In genomic region chr6:100344761-100345160, GRCh38 we compare ENCODE assay signal across 23 cellular contexts.
DNase-seq lines count a peak whose midpoint lies in the region; ATAC-seq and TF ChIP-seq lines count a peak whose summit lies in the region.
"Had no signal": no experiment of that assay in that cellular context is flagged by ENCODE, and none has a peak within 500 bp of the region (broad histone marks: within the 10 kb centered on the region; RNA-seq: fewer than 3 reads in every experiment).

No MANE protein-coding gene starts in this region.

- H3K36me3 ChIP-seq in RWPE2 (ENCODE audit: low read depth): no peaks in the 10 kb centered on the region
- H3K36me3 ChIP-seq in skeletal muscle satellite cell (ENCODE audit: insufficient read depth, low read length): no peaks in the 10 kb centered on the region
- no peaks in the 10 kb centered on the region for H3K36me3 ChIP-seq in colonic mucosa
- H3K36me3 ChIP-seq in heart right ventricle: no peaks in the 10 kb centered on the region
- H3K36me3 ChIP-seq: ascending aorta; BLaER1 treated with 17β-estradiol and CSF1 and Interleukin-3, amounts not matched to agents 10 nM and 100 nM; thyroid gland had no signal

- DNase-seq in HCEC 1CT: peak; percentile 85
- DNase-seq in RWPE2 (ENCODE audit: low spot score): no peak
- DNase-seq in fibroblast of mammary gland (ENCODE audit: low read depth): peak; percentile 83
- DNase-seq in SW480 (ENCODE audit: low spot score): no peak
- DNase-seq in colonic mucosa: no peak
- DNase-seq in heart right ventricle: no peak
- DNase-seq in dermis blood vessel endothelial cell: no peak
- DNase-seq: activated gamma-delta T cell treated with Interleukin-2 at 50 U/mL for 16 hours; cortex of kidney; glutamatergic neuron; immature natural killer cell; mammary epithelial cell; NCI-H187 treated with DMSO at 0.1 percent for 48 hours; NCI-H446 treated with DMSO at 0.1 percent for 48 hours; SIG-M5; stimulated activated CD4-positive, alpha-beta T cell treated with anti-CD3 and anti-CD28 coated beads, Interleukin-12 subunit alpha, Interleukin-12 subunit beta, amount 100 ng/mL, for 4 hours; thyroid gland had no signal

- H3K9ac ChIP-seq in skeletal muscle satellite cell (ENCODE audit: low read depth, low read length) (no peak overlapping the region), colonic mucosa (ENCODE audit: low read depth in 2 of 2, low read length in 2 of 2) (no peak overlapping the region)
- H3K9ac ChIP-seq: BLaER1 treated with 17β-estradiol and CSF1 and Interleukin-3, amounts not matched to agents 10 nM and 100 nM had no signal

- H3K4me2 ChIP-seq in skeletal muscle satellite cell (ENCODE audit: low read length): peak overlapping the region; percentile 10

- H3K4me1 ChIP-seq in RWPE2 (ENCODE audit: insufficient read depth, poor library complexity, severe bottlenecking) (peaks cover 31% of the 10 kb centered on the region), skeletal muscle satellite cell (ENCODE audit: control insufficient read depth, insufficient read depth, low read length) (peaks cover 61% of the 10 kb centered on the region), colonic mucosa (no peaks in the 10 kb centered on the region), heart right ventricle (peaks cover 0 to 29% (median 0%) of the 10 kb centered on the region in 9 donors)
- H3K4me1 ChIP-seq: thyroid gland had no signal

- H3K4me3 ChIP-seq in RWPE2 (ENCODE audit: severe bottlenecking) (no peak overlapping the region), fibroblast of mammary gland (ENCODE audit: control insufficient read depth, low read depth, low read length) (no peak overlapping the region), skeletal muscle satellite cell (ENCODE audit: low read length) (no peak overlapping the region), colonic mucosa (no peak overlapping the region), heart right ventricle (no peak overlapping the region)
- H3K4me3 ChIP-seq: ascending aorta; BLaER1 treated with 17β-estradiol and CSF1 and Interleukin-3, amounts not matched to agents 10 nM and 100 nM; thyroid gland had no signal

- H3K27ac ChIP-seq in RWPE2 (ENCODE audit: poor library complexity, severe bottlenecking) (no peak overlapping the region), colonic mucosa (no peak overlapping the region), heart right ventricle (no peak overlapping the region)
- H3K27ac ChIP-seq: thyroid gland had no signal

- peak; percentile 54; the same call in 2 of the 3 replicates for ATAC-seq in RWPE2 (ENCODE audit: low read depth)
- ATAC-seq in heart right ventricle: no peak
- ATAC-seq: HCT116; natural killer cell treated with Interleukin-12 subunit alpha and Interleukin-12 subunit beta and Interleukin-15 and Interleukin-18, amount 100 ng/mL, for 72 hours; stimulated activated effector memory CD8-positive, alpha-beta T cell treated with anti-CD3 and anti-CD28 coated beads, Interleukin-12 subunit alpha, Interleukin-12 subunit beta, amount 100 ng/mL, for 72 hours had no signal

- TF ChIP-seq CTCF in RWPE2 (IDR thresholded peaks at IDR 0.05; ENCODE audit: poor library complexity, severe bottlenecking) (no peak), fibroblast of mammary gland (conservative IDR thresholded peaks at IDR 0.05; ENCODE audit: control insufficient read depth, insufficient read depth, low read depth, low read length) (no peak), colonic mucosa (IDR thresholded peaks at IDR 0.05) (no peak), heart right ventricle (IDR thresholded peaks at IDR 0.05) (no peak)

- H3K9me3 ChIP-seq in RWPE2 (ENCODE audit: severe bottlenecking) (no peaks in the 10 kb centered on the region), skeletal muscle satellite cell (replicated peaks; ENCODE audit: low read length) (no peaks in the 10 kb centered on the region), colonic mucosa (no peaks in the 10 kb centered on the region), heart right ventricle (peaks cover 0 to 7% (median 0%) of the 10 kb centered on the region in 11 donors)
- H3K9me3 ChIP-seq: ascending aorta, thyroid gland had no signal

- intact Hi-C loops in colonic mucosa (cut with DNase I): no loop called here
- intact Hi-C loops in heart right ventricle (cut with DNase I): no loop called here

- H3K27me3 ChIP-seq in RWPE2 (ENCODE audit: insufficient read depth, poor library complexity, severe bottlenecking) (no peaks in the 10 kb centered on the region), skeletal muscle satellite cell (ENCODE audit: control insufficient read depth, insufficient read depth, low read length) (no peaks in the 10 kb centered on the region), colonic mucosa (no peaks in the 10 kb centered on the region), heart right ventricle (no peaks in the 10 kb centered on the region)
- H3K27me3 ChIP-seq: ascending aorta; BLaER1 treated with 17β-estradiol and CSF1 and Interleukin-3, amounts not matched to agents 10 nM and 100 nM; thyroid gland had no signal

- 45 to 73% methylated on average over 4 of the region's 4 CpGs for WGBS in heart right ventricle, 2 donors

Comparison
In these comparisons a context has a peak if more than half of its experiments do, and no peak if none do; other contexts are left out.
1. DNase-seq: peak in HCEC 1CT (single experiment) and fibroblast of mammary gland (single experiment); none in RWPE2 (single experiment), SW480 (single experiment), colonic mucosa (single experiment), heart right ventricle (0 of 2) and dermis blood vessel endothelial cell (single experiment).